In genomic region chrX:103405009-103405333, GRCh38 we compare ENCODE assay signal across 8 cellular contexts. TPM values are rescaled to one million over a fixed set of nuclear protein-coding genes. Genes with fewer than 3 reads are reported as not detected.
DNase-seq lines count a peak whose midpoint lies in the region; ATAC-seq and TF ChIP-seq lines count a peak whose summit lies in the region.

No MANE protein-coding gene starts in this region.

- peak in 1 of 5 donors; percentile 2 for DNase-seq in CD4-positive, alpha-beta memory T cell
- DNase-seq in cardiac fibroblast (ENCODE audit: low read depth in 2 of 2) (no peak), natural killer cell (no peak), kidney glomerular epithelial cell (lab: John Stamatoyannopoulos, UW) (no peak), dermis blood vessel endothelial cell (no peak)
- no peak for DNase-seq in activated CD8-positive, alpha-beta memory T cell treated with anti-CD3 and anti-CD28 coated beads for 24 hours

- H3K9me3 ChIP-seq in CD4-positive, alpha-beta memory T cell (ENCODE audit: control insufficient read depth in 1 of 2, low read length in 2 of 2), result no peaks in the 10 kb centered on the region

- POLR2A ChIA-PET in CD4-positive, alpha-beta memory T cell (lab: Charles Lee; ENCODE audit: partially characterized antibody), result interaction anchor here (0.8 kb wide), 1 partner anchor 55 kb away, joined by 3 read pairs; no protein-coding TSS in a partner anchor

- CTCF ChIA-PET in CD4-positive, alpha-beta memory T cell (lab: Charles Lee; ENCODE audit: partially characterized antibody), result no interaction called here

- H3K4me3 Mint-ChIP-seq in CD4-positive, alpha-beta memory T cell, result peak overlapping the region; percentile 60 to 91 (median 82)
- H3K4me3 Mint-ChIP-seq in natural killer cell, result peak overlapping the region; percentile 88

- peak overlapping the region in 4 of 7 donors; percentile 37 to 76 (median 56) for H3K27ac Mint-ChIP-seq in CD4-positive, alpha-beta memory T cell
- H3K27ac Mint-ChIP-seq in natural killer cell, result peak overlapping the region; percentile 41 to 84

- TF ChIP-seq CTCF in cardiac fibroblast (IDR thresholded peaks at IDR 0.05; ENCODE audit: low read depth, low read length) (no peak), natural killer cell (IDR thresholded peaks at IDR 0.05) (no peak)

- no peaks in the 10 kb centered on the region for H3K36me3 ChIP-seq in CD4-positive, alpha-beta memory T cell (ENCODE audit: insufficient read depth, low read length)

- H3K27me3 Mint-ChIP-seq in CD4-positive, alpha-beta memory T cell, result no peaks in the 10 kb centered on the region
- peaks cover 4 to 21% of the 10 kb centered on the region in 2 donors for H3K27me3 Mint-ChIP-seq in natural killer cell (ENCODE audit: low read depth in 2 of 2)

- H3K27ac ChIP-seq in CD4-positive, alpha-beta memory T cell (ENCODE audit: low read depth, low read length), result no peak overlapping the region

- H3K36me3 Mint-ChIP-seq in CD4-positive, alpha-beta memory T cell, result no peaks in the 10 kb centered on the region
- H3K36me3 Mint-ChIP-seq in natural killer cell, result no peaks in the 10 kb centered on the region

- H3K4me1 Mint-ChIP-seq in CD4-positive, alpha-beta memory T cell, result peaks cover 1 to 11% (median 7%) of the 10 kb centered on the region in 4 donors
- H3K4me1 Mint-ChIP-seq in natural killer cell, result peaks cover 7 to 8% of the 10 kb centered on the region in 2 donors

- no peaks in the 10 kb centered on the region for H3K4me1 ChIP-seq in CD4-positive, alpha-beta memory T cell (ENCODE audit: insufficient read depth, low read length)

- intact Hi-C loops in CD4-positive, alpha-beta memory T cell (cut with micrococcal nuclease), result no loop called here
- intact Hi-C loops in natural killer cell (cut with micrococcal nuclease), result no loop called here

- no peaks in the 10 kb centered on the region for H3K27me3 ChIP-seq in CD4-positive, alpha-beta memory T cell (ENCODE audit: insufficient read depth, low read length)

- H3K4me3 ChIP-seq in CD4-positive, alpha-beta memory T cell (ENCODE audit: low read length in 2 of 2), result peak overlapping the region in 1 of 2 donors; percentile 43
- peak overlapping the region; percentile 48 to 63 for H3K4me3 ChIP-seq in cardiac fibroblast (replicated peaks in 1 of 2; ENCODE audit: low read depth in 2 of 2, low read length in 2 of 2)

- ATAC-seq in HG03097 (IDR thresholded peaks at IDR 0.05; ENCODE audit: low FRiP score, unreplicated experiment) (peak; percentile 13), natural killer cell (no peak), HG02642 (IDR thresholded peaks at IDR 0.05; ENCODE audit: poor library complexity, unreplicated experiment) (no peak)

- H3K9me3 Mint-ChIP-seq in CD4-positive, alpha-beta memory T cell, result no peaks in the 10 kb centered on the region
- no peaks in the 10 kb centered on the region for H3K9me3 Mint-ChIP-seq in natural killer cell

RNA-seq across cellular contexts. Expression of gene BEX3, which starts 28.6 kb away (rescaled TPM):
- total RNA-seq in CD4-positive, alpha-beta memory T cell, result 10 to 100 TPM; 50.6 to 52.7 TPM
- polyA plus RNA-seq in CD4-positive, alpha-beta memory T cell, result 10 to 100 TPM; 85.3 to 94.0 TPM
- total RNA-seq in natural killer cell (1 to 10 TPM; 1.0 to 2.8 (median 1.7) TPM), dermis blood vessel endothelial cell (258 and 269 TPM in 2 replicates)

RNA-seq across cellular contexts. Expression of gene TCEAL9, which starts 48.7 kb away (rescaled TPM):
- 1 to 10 TPM; 2.0 to 2.4 TPM for total RNA-seq in CD4-positive, alpha-beta memory T cell
- polyA plus RNA-seq in CD4-positive, alpha-beta memory T cell, result 1 to 10 TPM; 1.0 to 3.0 TPM
- total RNA-seq in natural killer cell (under 1 TPM in 1 of 3 donors, not detected in 2; 0.40 TPM), dermis blood vessel endothelial cell (112 and 140 TPM in 2 replicates)

Comparison
In these comparisons a context has a peak if more than half of its experiments do, and no peak if none do; other contexts are left out.
1. RNA of gene BEX3, which starts 28.6 kb away (total RNA-seq): 258 to 269 TPM in dermis blood vessel endothelial cell and 50.6 to 52.7 TPM in CD4-positive, alpha-beta memory T cell; 1.0 to 2.8 TPM in natural killer cell; every median in the first group is over 10 times any median in the second.
2. RNA of gene TCEAL9, which starts 48.7 kb away (total RNA-seq): 112 to 140 TPM in dermis blood vessel endothelial cell; 2.0 to 2.4 TPM in CD4-positive, alpha-beta memory T cell and 0.40 TPM in natural killer cell; every median in the first group is over 10 times any median in the second.